1 cellular context compared by ENCODE assay signal in the genomic region with DNA sequence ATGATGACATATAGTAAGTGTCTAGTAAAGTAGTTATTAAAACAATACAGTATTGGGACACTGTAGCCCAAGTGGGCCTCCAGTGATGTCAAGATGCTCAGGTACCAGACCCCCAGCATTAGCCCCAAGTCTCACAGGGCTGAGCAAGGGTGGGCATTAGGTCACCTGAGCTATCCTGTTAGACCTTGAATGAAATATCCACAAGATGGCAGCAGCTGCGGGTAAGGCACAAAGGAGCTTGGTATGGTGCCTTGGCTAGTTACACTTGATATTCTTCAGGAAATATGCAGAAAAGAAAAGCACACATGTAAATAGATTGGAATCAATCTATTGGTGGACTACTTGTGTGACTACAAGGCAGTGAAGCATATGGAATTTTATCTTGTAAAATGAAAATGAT.
TF ChIP-seq lines count a peak whose summit lies in the region.

No MANE protein-coding gene starts in this region.

TF ChIP-seq in GM23338, 12 proteins besides CTCF, POLR2A, EP300 and RAD21 (continued from another document):
- TF ChIP-seq, protein P1, sequence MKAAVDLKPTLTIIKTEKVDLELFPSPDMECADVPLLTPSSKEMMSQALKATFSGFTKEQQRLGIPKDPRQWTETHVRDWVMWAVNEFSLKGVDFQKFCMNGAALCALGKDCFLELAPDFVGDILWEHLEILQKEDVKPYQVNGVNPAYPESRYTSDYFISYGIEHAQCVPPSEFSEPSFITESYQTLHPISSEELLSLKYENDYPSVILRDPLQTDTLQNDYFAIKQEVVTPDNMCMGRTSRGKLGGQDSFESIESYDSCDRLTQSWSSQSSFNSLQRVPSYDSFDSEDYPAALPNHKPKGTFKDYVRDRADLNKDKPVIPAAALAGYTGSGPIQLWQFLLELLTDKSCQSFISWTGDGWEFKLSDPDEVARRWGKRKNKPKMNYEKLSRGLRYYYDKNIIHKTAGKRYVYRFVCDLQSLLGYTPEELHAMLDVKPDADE (IDR thresholded peaks at IDR 0.05), result no peak
- no peak for TF ChIP-seq EZH2 (IDR thresholded peaks at IDR 0.05; ENCODE audit: low read depth, unreplicated experiment)
